8 cellular contexts compared by ENCODE assay signal in the genomic region with DNA sequence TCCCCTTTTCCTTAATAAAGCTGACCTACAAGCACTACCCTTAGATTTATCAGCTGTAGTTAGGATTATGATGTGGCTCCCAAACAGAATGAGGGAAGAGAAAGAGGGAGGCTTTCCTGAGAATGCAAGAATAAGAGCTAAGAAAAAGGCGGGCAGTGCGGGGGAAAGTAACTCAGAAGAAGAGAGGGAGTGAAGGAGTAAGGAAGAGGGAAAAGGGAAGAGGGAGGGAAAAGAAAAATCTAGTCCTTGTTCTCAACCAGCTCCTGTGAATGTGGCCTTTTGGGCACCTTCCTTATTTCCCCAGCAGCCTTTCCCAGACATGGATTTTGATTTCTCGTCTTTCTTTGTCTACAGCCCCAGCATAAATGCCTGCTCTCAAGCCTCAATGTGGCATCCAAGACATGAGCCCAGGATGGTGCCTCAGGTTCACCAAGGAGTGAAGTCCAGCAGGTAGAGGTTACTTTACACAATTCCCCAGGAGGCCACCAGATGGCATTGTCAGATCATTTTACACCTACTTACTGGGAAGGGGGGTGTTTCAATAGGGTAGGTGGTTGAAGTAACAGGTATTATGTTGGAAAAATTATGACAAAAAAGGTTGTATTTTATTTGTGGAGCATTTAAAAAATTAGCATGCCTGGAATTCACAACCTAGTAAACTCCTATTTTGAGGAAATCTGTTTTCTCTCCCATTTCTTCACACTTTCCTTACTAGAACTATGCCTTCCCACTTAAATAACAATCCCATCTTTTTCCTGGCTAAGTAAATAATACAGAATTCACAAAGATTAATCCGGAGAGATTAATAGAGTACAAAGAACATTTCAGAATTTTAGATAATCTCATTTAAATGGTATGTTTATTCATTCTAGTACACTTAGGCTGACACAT.
DNase-seq lines count a peak whose midpoint lies in the region; ATAC-seq, FAIRE-seq and TF ChIP-seq lines count a peak whose summit lies in the region.

No MANE protein-coding gene starts in this region.

- CTCF ChIA-PET in A549 (lab: Yijun Ruan, JAX), result interaction anchor here (0.6 to 3.9 kb wide), 18 partner anchors 11 to 603 kb away, joined by 3 to 52 read pairs (median 4); a partner anchor contains a TSS

- ATAC-seq in A549 (peak; percentile 89 to 98), HG02943 (IDR thresholded peaks at IDR 0.05; ENCODE audit: low read depth, unreplicated experiment) (peak; percentile 75)

- 0% methylated on average over 4 of the region's 4 CpGs for WGBS in A549 (ENCODE audit: missing lambda C conversion rate)

- no peak for TF ChIP-seq EP300 in A549 (IDR thresholded peaks at IDR 0.05)

- H3K27me3 ChIP-seq in Peyer's patch, result no peaks in the 10 kb centered on the region
- no peaks in the 10 kb centered on the region for H3K27me3 ChIP-seq in keratinocyte (ENCODE audit: control insufficient read depth, extremely low read depth, insufficient read depth, low read length)

- peak; percentile 88 to 90 for TF ChIP-seq RAD21 in A549 (conservative IDR thresholded peaks at IDR 0.05 in 1 of 2, IDR thresholded peaks at IDR 0.05 in 1 of 2)

- no peaks in the 10 kb centered on the region for H3K4me1 ChIP-seq in A549
- no peaks in the 10 kb centered on the region for H3K4me1 ChIP-seq in Peyer's patch
- H3K4me1 ChIP-seq in keratinocyte (ENCODE audit: control insufficient read depth, extremely low read depth, insufficient read depth, low read length), result peaks cover 3% of the 10 kb centered on the region

- no peak for FAIRE-seq in A549 (lab: Jason Lieb, UNC)
- peak; percentile 91 for FAIRE-seq in keratinocyte (lab: Jason Lieb, UNC)

- H3K4me2 ChIP-seq in A549, result no peak overlapping the region
- no peak overlapping the region for H3K4me2 ChIP-seq in keratinocyte (ENCODE audit: control insufficient read depth, extremely low read depth, insufficient read depth, low read depth, low read length)

- H3K9me3 ChIP-seq in A549 (no peaks in the 10 kb centered on the region), Peyer's patch (no peaks in the 10 kb centered on the region), keratinocyte (ENCODE audit: control insufficient read depth, low read depth, low read length) (no peaks in the 10 kb centered on the region)

- peaks cover 2% of the 10 kb centered on the region for H3K79me2 ChIP-seq in keratinocyte (ENCODE audit: control insufficient read depth, insufficient read depth, low read length)

- in situ Hi-C loops in astrocyte of the cerebellum (cut with HindIII; ENCODE audit: low sequenced_read_pairs), result no loop called here

- DNase-seq in A549 (ENCODE audit: low read depth in 1 of 2, low spot score in 1 of 2) (peak; percentile 56 to 63), GM12864 (ENCODE audit: low read depth) (peak; percentile 25), Peyer's patch (peak in 2 of 3 donors; percentile 19 to 62), astrocyte of the cerebellum (ENCODE audit: low read depth) (peak; percentile 32), keratinocyte (ENCODE audit: low read depth, low spot score) (peak; percentile 19), NCI-H524 treated with DMSO at 0.1 percent for 48 hours (lab: John Stamatoyannopoulos, UW) (no peak)
- peak; percentile 23 for DNase-seq in stimulated activated CD4-positive, alpha-beta T cell treated with anti-CD3 and anti-CD28 coated beads, Interleukin-4, amount 100 ng/mL, for 4 hours

- no peak overlapping the region for H3K9ac ChIP-seq in keratinocyte (ENCODE audit: control insufficient read depth, extremely low read depth, insufficient read depth, low read length)

- no peak overlapping the region for H3K27ac ChIP-seq in A549
- H3K27ac ChIP-seq in Peyer's patch, result no peak overlapping the region
- H3K27ac ChIP-seq in keratinocyte (ENCODE audit: control insufficient read depth, insufficient read depth, low read length), result no peak overlapping the region

- peak; percentile 87 for TF ChIP-seq CTCF in A549 (IDR thresholded peaks at IDR 0.05)
- TF ChIP-seq CTCF in GM12864 (IDR thresholded peaks at IDR 0.05; ENCODE audit: low read depth, low read length, missing control alignments), result peak; percentile 65
- peak; percentile 21 to 66 (median 50) for TF ChIP-seq CTCF in Peyer's patch (IDR thresholded peaks at IDR 0.05)
- peak; percentile 80 for TF ChIP-seq CTCF in astrocyte of the cerebellum (IDR thresholded peaks at IDR 0.05; ENCODE audit: low read depth, low read length, missing control alignments)
- TF ChIP-seq CTCF in keratinocyte (optimal IDR thresholded peaks at IDR 0.05 in 1 of 3, IDR thresholded peaks at IDR 0.05 in 1 of 3, conservative IDR thresholded peaks at IDR 0.05 in 1 of 3; ENCODE audit: extremely low read depth in 1 of 3, insufficient read depth in 2 of 3, low read length in 3 of 3), result peak; percentile 69 to 87 (median 83)

- POLR2A ChIA-PET in A549 (lab: Yijun Ruan, JAX), result no interaction called here

- no peak overlapping the region for H3K4me3 ChIP-seq in A549
- H3K4me3 ChIP-seq in GM12864 (ENCODE audit: low read depth, low read length), result no peak overlapping the region
- H3K4me3 ChIP-seq in Peyer's patch, result no peak overlapping the region
- H3K4me3 ChIP-seq in astrocyte of the cerebellum (ENCODE audit: low read depth, low read length), result no peak overlapping the region
- no peak overlapping the region for H3K4me3 ChIP-seq in keratinocyte (ENCODE audit: control insufficient read depth in 2 of 3, extremely low read depth in 1 of 3, insufficient read depth in 2 of 3, low read depth in 1 of 3, low read length in 3 of 3)

- H3K36me3 ChIP-seq in Peyer's patch (no peaks in the 10 kb centered on the region), keratinocyte (ENCODE audit: control insufficient read depth in 2 of 2, extremely low read depth in 1 of 2, insufficient read depth in 2 of 2, low read length in 2 of 2) (peaks cover 0 to 4% of the 10 kb centered on the region in 2 experiments)

- H2AFZ ChIP-seq in keratinocyte (ENCODE audit: control insufficient read depth, low read length), result no peak overlapping the region

- H3K9me1 ChIP-seq in keratinocyte (ENCODE audit: control insufficient read depth, extremely low read depth, insufficient read depth, low read length), result no peaks in the 10 kb centered on the region

- dilution Hi-C loops in keratinocyte (cut with MboI; ENCODE audit: extremely low pct_ligation_motif_present, low sequenced_read_pairs), result no loop called here

- TF ChIP-seq POLR2A in A549 (IDR thresholded peaks at IDR 0.05; ENCODE audit: low read length) (no peak), Peyer's patch (IDR thresholded peaks at IDR 0.05) (no peak)

- H4K20me1 ChIP-seq in keratinocyte (ENCODE audit: control insufficient read depth, extremely low read depth, insufficient read depth, low read length), result no peaks in the 10 kb centered on the region

TF ChIP-seq in A549, 52 proteins besides CTCF, POLR2A, EP300 and RAD21:
- TF ChIP-seq EHMT2 (IDR thresholded peaks at IDR 0.05; ENCODE audit: low read depth), result no peak
- TF ChIP-seq FOSL2 (IDR thresholded peaks at IDR 0.05), result no peak
- no peak for TF ChIP-seq FOSL2 (CRISPR knock-in tag; IDR thresholded peaks at IDR 0.05)
- TF ChIP-seq, protein P1, sequence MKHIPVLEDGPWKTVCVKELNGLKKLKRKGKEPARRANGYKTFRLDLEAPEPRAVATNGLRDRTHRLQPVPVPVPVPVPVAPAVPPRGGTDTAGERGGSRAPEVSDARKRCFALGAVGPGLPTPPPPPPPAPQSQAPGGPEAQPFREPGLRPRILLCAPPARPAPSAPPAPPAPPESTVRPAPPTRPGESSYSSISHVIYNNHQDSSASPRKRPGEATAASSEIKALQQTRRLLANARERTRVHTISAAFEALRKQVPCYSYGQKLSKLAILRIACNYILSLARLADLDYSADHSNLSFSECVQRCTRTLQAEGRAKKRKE (CRISPR knock-in tag; IDR thresholded peaks at IDR 0.05; ENCODE audit: low read depth), result no peak
- TF ChIP-seq, protein P2, sequence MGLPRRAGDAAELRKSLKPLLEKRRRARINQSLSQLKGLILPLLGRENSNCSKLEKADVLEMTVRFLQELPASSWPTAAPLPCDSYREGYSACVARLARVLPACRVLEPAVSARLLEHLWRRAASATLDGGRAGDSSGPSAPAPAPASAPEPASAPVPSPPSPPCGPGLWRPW (IDR thresholded peaks at IDR 0.05), result no peak
- peak; percentile 91 for TF ChIP-seq SMC3 (IDR thresholded peaks at IDR 0.05)
- TF ChIP-seq RARB (CRISPR knock-in tag; IDR thresholded peaks at IDR 0.05), result no peak
- no peak for TF ChIP-seq TP53 (CRISPR knock-in tag; IDR thresholded peaks at IDR 0.05)
